12 cellular contexts compared by ENCODE assay signal in genomic region chr20:35279040-35279439, GRCh38. TPM values are rescaled to one million over a fixed set of nuclear protein-coding genes. Genes with fewer than 3 reads are reported as not detected.
A peak's percentile ranks its signal among the peaks of the same experiment; 100 is the strongest.
DNase-seq lines count a peak whose midpoint lies in the region; ATAC-seq and TF ChIP-seq lines count a peak whose summit lies in the region.
"Had no signal": no experiment of that assay in that cellular context is flagged by ENCODE, and none has a peak within 500 bp of the region (broad histone marks: within the 10 kb centered on the region; RNA-seq: fewer than 3 reads in every experiment).

No MANE protein-coding gene starts in this region.

- H3K27ac ChIP-seq in CD8-positive, alpha-beta T cell (ENCODE audit: low read depth, low read length): no peak overlapping the region
- peak overlapping the region; percentile 71; the same call in 1 of the 2 replicates for H3K27ac ChIP-seq in PC-9
- peak overlapping the region; percentile 83 for H3K27ac ChIP-seq in effector memory CD4-positive, alpha-beta T cell (ENCODE audit: insufficient read depth, low read length, poor library complexity, severe bottlenecking)
- peak overlapping the region; percentile 7 to 99 for H3K27ac ChIP-seq in ovary
- H3K27ac ChIP-seq in dorsolateral prefrontal cortex: peak overlapping the region in 10 of 59 donors; percentile 91 to 98 (median 94)

- intact Hi-C loops in CD8-positive, alpha-beta T cell (cut with DNase I, micrococcal nuclease): loop anchor here (2.0 to 5.0 kb wide), 5 partner anchors 132 to 1287 kb away; partner anchors contain the start of genes TRPC4AP (in 2 of the 2), ACSS2 (in 1 of the 2), EDEM2 (in 1 of the 2) and RALY (in 1 of the 2)
- intact Hi-C loops in PC-9 (cut with micrococcal nuclease; ENCODE audit: unreplicated experiment) (loop anchor here (2.0 kb wide), 1 partner anchor 26 kb away; no protein-coding TSS in a partner anchor), ovary (cut with DNase I) (no loop called here), dorsolateral prefrontal cortex (cut with DNase I) (no loop called here)

- no peaks in the 10 kb centered on the region for H3K9me3 Mint-ChIP-seq in CD8-positive, alpha-beta T cell

- POLR2A ChIA-PET in CD8-positive, alpha-beta T cell (lab: Charles Lee): no interaction called here
- POLR2A ChIA-PET in PC-9 (lab: Charles Lee; ENCODE audit: unreplicated experiment): interaction anchor here (0.6 to 0.8 kb wide), 4 partner anchors 14 to 1577 kb away, joined by 3 to 14 read pairs (median 4); no protein-coding TSS in a partner anchor

- H3K4me3 ChIP-seq in CD8-positive, alpha-beta T cell (ENCODE audit: low read depth, low read length): no peak overlapping the region
- no peak overlapping the region for H3K4me3 ChIP-seq in PC-9
- H3K4me3 ChIP-seq in effector memory CD4-positive, alpha-beta T cell (ENCODE audit: insufficient read depth, low read depth, low read length, poor library complexity, severe bottlenecking): no peak overlapping the region
- H3K4me3 ChIP-seq in ovary: no peak overlapping the region
- no peak overlapping the region for H3K4me3 ChIP-seq in dorsolateral prefrontal cortex

- TF ChIP-seq EP300 in ovary (IDR thresholded peaks at IDR 0.05): no peak

- no peak for TF ChIP-seq POLR2A in ovary (IDR thresholded peaks at IDR 0.05)

- no peak for ATAC-seq in CD8-positive, alpha-beta T cell
- ATAC-seq in omental fat pad (ENCODE audit: low FRiP score): no peak

- peaks cover 24% of the 10 kb centered on the region for H3K4me1 ChIP-seq in CD8-positive, alpha-beta T cell (ENCODE audit: insufficient read depth, low read length)
- peaks cover 24% of the 10 kb centered on the region for H3K4me1 ChIP-seq in PC-9 (replicated peaks; ENCODE audit: insufficient read depth)
- peaks cover 19% of the 10 kb centered on the region for H3K4me1 ChIP-seq in effector memory CD4-positive, alpha-beta T cell (ENCODE audit: control insufficient read depth, insufficient read depth, low read length, poor library complexity, severe bottlenecking)
- H3K4me1 ChIP-seq in ovary (ENCODE audit: insufficient read depth): peaks cover 14% of the 10 kb centered on the region

- H3K27me3 Mint-ChIP-seq in CD8-positive, alpha-beta T cell (ENCODE audit: low read depth): no peaks in the 10 kb centered on the region

- peaks cover 20% of the 10 kb centered on the region for H3K36me3 ChIP-seq in CD8-positive, alpha-beta T cell (ENCODE audit: insufficient read depth, low read length)
- H3K36me3 ChIP-seq in PC-9 (ENCODE audit: low read depth) (peaks cover 41% of the 10 kb centered on the region), ovary (no peaks in the 10 kb centered on the region)
- peaks cover 20% of the 10 kb centered on the region for H3K36me3 ChIP-seq in effector memory CD4-positive, alpha-beta T cell (ENCODE audit: control insufficient read depth, insufficient read depth, low read length)

- no peak overlapping the region for H2AFZ ChIP-seq in PC-9

- H3K79me2 ChIP-seq in PC-9 (ENCODE audit: low read depth): peaks cover 51% of the 10 kb centered on the region

- peak overlapping the region; percentile 96 for H3K4me3 Mint-ChIP-seq in CD8-positive, alpha-beta T cell

- peaks cover 37% of the 10 kb centered on the region for H3K4me1 Mint-ChIP-seq in CD8-positive, alpha-beta T cell (ENCODE audit: low read depth)

- no TSS peak for BruUV-seq in PC-9 (replicated peaks; lab: Mats Ljungman, UMichigan)

- peaks cover 48% of the 10 kb centered on the region for H3K36me3 Mint-ChIP-seq in CD8-positive, alpha-beta T cell

- no peak for TF ChIP-seq CTCF in CD8-positive, alpha-beta T cell (IDR thresholded peaks at IDR 0.05)
- no peak for TF ChIP-seq CTCF in PC-9 (conservative IDR thresholded peaks at IDR 0.05)
- TF ChIP-seq CTCF in ovary (IDR thresholded peaks at IDR 0.05): no peak
- TF ChIP-seq CTCF in omental fat pad (IDR thresholded peaks at IDR 0.05): no peak
- no peak for TF ChIP-seq CTCF in dorsolateral prefrontal cortex (IDR thresholded peaks at IDR 0.05 in 54 of 56, conservative IDR thresholded peaks at IDR 0.05 in 2 of 56; ENCODE audit: low read depth in 1 of 56, partially characterized antibody in 56 of 56)

- 80 to 83% (median 83%) methylated on average over 5 of the region's 5 CpGs for WGBS in ovary, 3 donors

- H4K20me1 ChIP-seq in PC-9 (ENCODE audit: insufficient read depth): peaks cover 39% of the 10 kb centered on the region

- CTCF ChIA-PET in CD8-positive, alpha-beta T cell (lab: Charles Lee): interaction anchor here (1.0 to 1.9 kb wide), 3 partner anchors 28 to 133 kb away, joined by 3 to 5 read pairs (median 5); no protein-coding TSS in a partner anchor
- CTCF ChIA-PET in PC-9 (lab: Charles Lee): interaction anchor here (0.8 kb wide), 1 partner anchor 16 kb away, joined by 5 read pairs; no protein-coding TSS in a partner anchor

- H3K27me3 ChIP-seq in CD8-positive, alpha-beta T cell (ENCODE audit: insufficient read depth, low read length): no peaks in the 10 kb centered on the region
- H3K27me3 ChIP-seq in PC-9 (ENCODE audit: insufficient read depth, low read depth) (no peaks in the 10 kb centered on the region), ovary (no peaks in the 10 kb centered on the region), dorsolateral prefrontal cortex (no peaks in the 10 kb centered on the region)
- no peaks in the 10 kb centered on the region for H3K27me3 ChIP-seq in effector memory CD4-positive, alpha-beta T cell (replicated peaks; ENCODE audit: control insufficient read depth, insufficient read depth, low read length, poor library complexity, severe bottlenecking)

- H3F3A ChIP-seq in PC-9 (ENCODE audit: insufficient read depth, low read depth): peaks cover 58% of the 10 kb centered on the region

- no peak for DNase-seq in CD8-positive, alpha-beta T cell
- peak in 1 of 2 experiments; percentile 88 for DNase-seq in PC-9
- DNase-seq in effector memory CD4-positive, alpha-beta T cell: no peak
- no peak for DNase-seq in ovary
- DNase-seq in omental fat pad (ENCODE audit: low spot score): no peak
- DNase-seq in NCI-H510A treated with DMSO at 0.1 percent for 48 hours (lab: John Stamatoyannopoulos, UW): no peak
- no peak for DNase-seq in dorsolateral prefrontal cortex
- no peak for DNase-seq in activated effector memory CD4-positive, alpha-beta T cell treated with Interleukin-2 at 50 U/mL for 16 hours
- DNase-seq: DMS79, GOT3, NCI-H2081, right cardiac atrium had no signal

- H3K9me2 ChIP-seq in PC-9 (ENCODE audit: insufficient read depth): no peaks in the 10 kb centered on the region

- H3K9me3 ChIP-seq in CD8-positive, alpha-beta T cell (ENCODE audit: low read length): no peaks in the 10 kb centered on the region
- H3K9me3 ChIP-seq in PC-9 (ENCODE audit: insufficient read depth, low read depth) (no peaks in the 10 kb centered on the region), ovary (no peaks in the 10 kb centered on the region)
- no peaks in the 10 kb centered on the region for H3K9me3 ChIP-seq in effector memory CD4-positive, alpha-beta T cell (ENCODE audit: control insufficient read depth, low read length)

- H3K4me2 ChIP-seq in PC-9: no peak overlapping the region

- H3K27ac Mint-ChIP-seq in CD8-positive, alpha-beta T cell: peak overlapping the region; percentile 89

RNA-seq across cellular contexts. Expression of gene MMP24OS, which starts 1.1 kb away (rescaled TPM):
- total RNA-seq in CD8-positive, alpha-beta T cell: 10 to 100 TPM; 64.5 to 67.1 TPM
- total RNA-seq in PC-9 (2021) (59.3 and 79.0 TPM in 2 replicates), ovary (10 to 100 TPM; 22.9 to 77.7 (median 65.8) TPM), omental fat pad (10 to 100 TPM; 12.8 to 35.6 (median 23.7) TPM), dorsolateral prefrontal cortex (100 to 1,000 TPM in 10 of 120 experiments, 10 to 100 TPM in 110; 55.0 to 112 (median 79.5) TPM)
- polyA plus RNA-seq in ovary: 10 to 100 TPM; 20.5 to 42.4 TPM

RNA-seq across cellular contexts. Expression of gene EIF6, which starts 5.5 kb away (rescaled TPM):
- total RNA-seq in CD8-positive, alpha-beta T cell: 10 to 100 TPM; 41.7 to 43.2 TPM
- total RNA-seq in PC-9 (2021): 255 and 270 TPM in 2 replicates
- total RNA-seq in ovary: 10 to 100 TPM; 36.6 to 93.1 (median 69.8) TPM
- 10 to 100 TPM; 43.3 to 88.4 TPM for polyA plus RNA-seq in ovary
- 10 to 100 TPM; 63.7 to 89.4 (median 85.2) TPM for total RNA-seq in omental fat pad
- total RNA-seq in dorsolateral prefrontal cortex: 10 to 100 TPM; 28.3 to 69.2 (median 53.1) TPM

RNA-seq across cellular contexts. Expression of gene FAM83C, which starts 13.2 kb away (rescaled TPM):
- not detected for total RNA-seq in CD8-positive, alpha-beta T cell
- total RNA-seq in PC-9 (2021): not detected in 2 replicates
- not detected for total RNA-seq in ovary
- polyA plus RNA-seq in ovary: not detected
- under 1 TPM in 1 of 4 donors, not detected in 3; 0.09 TPM for total RNA-seq in omental fat pad
- total RNA-seq in dorsolateral prefrontal cortex: under 1 TPM in 2 of 120 experiments, not detected in 118; 0.24 to 0.98 TPM
- total RNA-seq: right cardiac atrium had no signal
- polyA plus RNA-seq: right cardiac atrium had no signal

RNA-seq across cellular contexts. Expression of gene MMP24, which starts 52.5 kb away (rescaled TPM):
- total RNA-seq in CD8-positive, alpha-beta T cell: under 1 TPM; 0.08 to 0.11 TPM
- total RNA-seq in PC-9 (2021) (0.45 and 0.48 TPM in 2 replicates), ovary (10 to 100 TPM in 1 of 7 donors, 1 to 10 TPM in 2, under 1 TPM in 4; 0.20 to 10.8 (median 0.67) TPM), omental fat pad (1 to 10 TPM in 3 of 4 donors, under 1 TPM in 1; 0.16 to 7.2 (median 5.6) TPM), dorsolateral prefrontal cortex (10 to 100 TPM in 113 of 120 experiments, 1 to 10 TPM in 7; 4.1 to 22.1 (median 15.5) TPM)
- polyA plus RNA-seq in ovary: under 1 TPM; 0.55 to 0.81 TPM

Comparison
In these comparisons a context has a peak if more than half of its experiments do, and no peak if none do; other contexts are left out.
1. intact Hi-C loops: an anchor here in CD8-positive, alpha-beta T cell (2.0 to 5.0 kb wide) and PC-9 (2.0 kb wide); none called in ovary and dorsolateral prefrontal cortex.